13 cellular contexts compared by ENCODE assay signal in the genomic region with DNA sequence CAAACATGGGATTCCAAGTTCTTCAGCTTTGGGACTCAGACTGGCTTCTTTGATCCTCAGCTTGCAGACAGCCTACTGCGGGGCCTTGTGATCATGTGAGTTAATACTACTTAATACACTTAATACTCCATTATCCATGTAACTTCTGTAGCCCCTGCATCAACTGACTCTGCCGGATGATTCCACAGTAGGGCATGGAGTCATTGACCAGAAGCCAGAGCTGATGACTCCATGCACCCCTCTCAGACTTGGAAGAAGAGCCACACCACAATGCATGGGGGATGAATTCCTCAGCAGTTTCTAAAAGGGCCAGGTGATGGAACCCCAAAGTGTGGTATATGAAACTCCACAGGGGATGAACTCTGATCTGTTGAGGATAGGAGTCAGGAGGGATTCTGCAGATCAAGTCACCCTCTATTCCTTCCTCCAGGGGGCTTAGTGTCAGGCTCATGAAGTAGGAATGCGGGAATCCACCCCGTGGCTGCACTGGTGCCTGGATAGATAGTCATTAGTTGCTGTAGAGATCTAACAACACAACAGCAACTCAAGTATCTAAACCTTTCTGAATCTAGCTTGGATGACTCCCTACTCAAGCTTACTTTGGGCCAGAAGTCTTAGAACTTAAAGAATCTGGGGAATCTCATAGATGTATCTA.
"Had no signal": no experiment of that assay in that cellular context is flagged by ENCODE, and none has a peak within 500 bp of the region (broad histone marks: within the 10 kb centered on the region; RNA-seq: fewer than 3 reads in every experiment).

No MANE protein-coding gene starts in this region.

- ATAC-seq: activated CD4-positive, alpha-beta T cell treated with anti-CD3 and anti-CD28 coated beads for 36 hours; activated CD8-positive, alpha-beta T cell treated with anti-CD3 and anti-CD28 coated beads, Interleukin-2, amount 10 ng/mL, durations not matched to agents 7 days and 5 days; activated naive CD8-positive, alpha-beta T cell treated with anti-CD3 and anti-CD28 coated beads, Interleukin-2, amount 50 U/mL, for 24 hours; heart left ventricle had no signal

- DNase-seq: activated CD4-positive, alpha-beta T cell treated with anti-CD3 and anti-CD28 coated beads for 36 hours; activated CD8-positive, alpha-beta T cell treated with anti-CD3 and anti-CD28 coated beads, Interleukin-2, amount 10 ng/mL, durations not matched to agents 7 days and 5 days; activated naive CD4-positive, alpha-beta T cell treated with Interleukin-2 at 50 U/mL for 16 hours; activated naive CD8-positive, alpha-beta T cell treated with anti-CD3 and anti-CD28 coated beads, Interleukin-2, amount 50 U/mL, for 24 hours; heart left ventricle; islet precursor cell; left ventricle myocardium inferior; ovary; T-helper 9 cell had no signal

- H3K27me3 ChIP-seq: cardiac muscle cell, ovary had no signal

- H3K4me1 Mint-ChIP-seq: activated CD4-positive, alpha-beta T cell treated with anti-CD3 and anti-CD28 coated beads for 36 hours; activated naive CD8-positive, alpha-beta T cell treated with anti-CD3 and anti-CD28 coated beads, Interleukin-2, amount 50 U/mL, for 24 hours had no signal

- H3K27me3 Mint-ChIP-seq: activated CD4-positive, alpha-beta T cell treated with anti-CD3 and anti-CD28 coated beads for 36 hours; activated naive CD8-positive, alpha-beta T cell treated with anti-CD3 and anti-CD28 coated beads, Interleukin-2, amount 50 U/mL, for 24 hours had no signal

- H3K9me3 ChIP-seq: ovary had no signal

- H3K4me3 Mint-ChIP-seq: activated CD4-positive, alpha-beta T cell treated with anti-CD3 and anti-CD28 coated beads for 36 hours; activated CD8-positive, alpha-beta T cell treated with anti-CD3 and anti-CD28 coated beads, Interleukin-2, amount 10 ng/mL, durations not matched to agents 7 days and 5 days; activated naive CD8-positive, alpha-beta T cell treated with anti-CD3 and anti-CD28 coated beads, Interleukin-2, amount 50 U/mL, for 24 hours; neural crest cell had no signal

- H3K36me3 ChIP-seq: cardiac muscle cell, heart left ventricle, left ventricle myocardium inferior, ovary had no signal

- H3K27ac ChIP-seq: cardiac muscle cell, heart left ventricle, left ventricle myocardium inferior, ovary, skin epidermis, VCaP had no signal

- H3K27ac Mint-ChIP-seq: activated CD4-positive, alpha-beta T cell treated with anti-CD3 and anti-CD28 coated beads for 36 hours; activated CD8-positive, alpha-beta T cell treated with anti-CD3 and anti-CD28 coated beads, Interleukin-2, amount 10 ng/mL, durations not matched to agents 7 days and 5 days; activated naive CD8-positive, alpha-beta T cell treated with anti-CD3 and anti-CD28 coated beads, Interleukin-2, amount 50 U/mL, for 24 hours had no signal

- H3K4me3 ChIP-seq: cardiac muscle cell, heart left ventricle, left ventricle myocardium inferior, ovary, skin epidermis had no signal

- H3K9me3 Mint-ChIP-seq: activated naive CD8-positive, alpha-beta T cell treated with anti-CD3 and anti-CD28 coated beads, Interleukin-2, amount 50 U/mL, for 24 hours; neural crest cell had no signal
